In genomic region chr1:199173356-199173755, GRCh38 we compare ENCODE assay signal across 8 cellular contexts.
DNase-seq lines count a peak whose midpoint lies in the region; ATAC-seq and TF ChIP-seq lines count a peak whose summit lies in the region.

No MANE protein-coding gene starts in this region.

- no peak overlapping the region for H3K4me3 ChIP-seq in NB4 (ENCODE audit: low read depth, low read length)

- TF ChIP-seq POLR2A in NB4 (IDR thresholded peaks at IDR 0.05; ENCODE audit: extremely low read depth, insufficient read length) = no peak

- ATAC-seq in GM18519 (IDR thresholded peaks at IDR 0.05; ENCODE audit: low FRiP score, unreplicated experiment) = peak; percentile 92
- ATAC-seq in HG02571 (IDR thresholded peaks at IDR 0.05; ENCODE audit: unreplicated experiment) = peak; percentile 92
- ATAC-seq in left ventricle myocardium superior = no peak

- intact Hi-C loops in left ventricle myocardium superior (cut with micrococcal nuclease) = no loop called here

- TF ChIP-seq CTCF in NB4 (IDR thresholded peaks at IDR 0.05; ENCODE audit: low read depth, low read length) = no peak

- peak; percentile 49 for DNase-seq in NB4 (ENCODE audit: low read depth)
- DNase-seq in iris pigment epithelial cell (ENCODE audit: low read depth) = peak; percentile 18
- no peak for DNase-seq in NCI-H82 (lab: John Stamatoyannopoulos, UW)
- no peak for DNase-seq in NCI-H748 treated with DMSO at 0.1 percent for 48 hours (lab: John Stamatoyannopoulos, UW)
- DNase-seq in left ventricle myocardium superior = no peak
- no peak for DNase-seq in LoVo (ENCODE audit: low spot score)

Comparison
In these comparisons a context has a peak if more than half of its experiments do, and no peak if none do; other contexts are left out.
1. DNase-seq: peak in NB4 (single experiment) and iris pigment epithelial cell (single experiment); none in NCI-H82 (single experiment), NCI-H748 treated with DMSO at 0.1 percent for 48 hours (single experiment), left ventricle myocardium superior (single experiment) and LoVo (single experiment).